In the genomic region with DNA sequence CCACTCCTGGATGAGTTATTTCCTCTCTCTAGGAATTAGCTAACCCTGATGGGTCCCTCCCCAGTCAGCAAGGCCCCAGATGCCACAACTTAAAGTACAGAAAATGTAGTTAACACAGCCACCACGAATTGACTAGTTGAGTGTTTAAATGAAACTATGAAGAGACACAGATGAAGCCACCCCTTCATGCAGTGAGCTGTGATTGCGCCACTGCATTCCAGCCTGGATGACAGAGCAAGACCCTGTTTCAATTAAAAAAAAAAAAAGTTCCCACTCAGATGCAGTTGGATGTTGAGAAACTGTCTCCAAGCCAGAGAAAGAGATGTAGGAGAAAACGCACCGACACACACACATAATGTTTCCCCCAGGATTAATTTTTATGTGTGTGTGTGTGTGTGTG, we compare ENCODE assay signal across 23 cellular contexts. TPM values are rescaled to one million over a fixed set of nuclear protein-coding genes. Genes with fewer than 3 reads are reported as not detected.
A peak's percentile ranks its signal among the peaks of the same experiment; 100 is the strongest.
DNase-seq lines count a peak whose midpoint lies in the region; ATAC-seq and TF ChIP-seq lines count a peak whose summit lies in the region.
"Had no signal": no experiment of that assay in that cellular context is flagged by ENCODE, and none has a peak within 500 bp of the region (broad histone marks: within the 10 kb centered on the region; RNA-seq: fewer than 3 reads in every experiment).

No MANE protein-coding gene starts in this region.

- no peak overlapping the region for H3K4me3 Mint-ChIP-seq in T-helper 17 cell
- H3K4me3 Mint-ChIP-seq: activated CD4-positive, alpha-beta memory T cell treated with anti-CD3 and anti-CD28 coated beads, Interleukin-2, amount 10 ng/mL, durations not matched to agents 7 days and 5 days; stimulated activated naive B cell treated with anti-CD40 and anti-IgM and Interleukin-4, amounts not matched to agents 10 μg/mL and 1 μg/mL and 100 μg/mL, for 72 hours had no signal

- no peak for TF ChIP-seq CTCF in fibroblast of mammary gland (conservative IDR thresholded peaks at IDR 0.05; ENCODE audit: control insufficient read depth, insufficient read depth, low read depth, low read length)

- no peak overlapping the region for H3K4me3 ChIP-seq in fibroblast of mammary gland (ENCODE audit: control insufficient read depth, low read depth, low read length)
- no peak overlapping the region for H3K4me3 ChIP-seq in effector memory CD4-positive, alpha-beta T cell (ENCODE audit: insufficient read depth, low read depth, low read length, poor library complexity, severe bottlenecking)
- H3K4me3 ChIP-seq: BLaER1, skin epidermis had no signal

- H3K27ac ChIP-seq in effector memory CD4-positive, alpha-beta T cell (ENCODE audit: insufficient read depth, low read length, poor library complexity, severe bottlenecking), result no peak overlapping the region
- H3K27ac ChIP-seq: BLaER1, epithelial cell of prostate had no signal

- no peaks in the 10 kb centered on the region for H3K27me3 ChIP-seq in effector memory CD4-positive, alpha-beta T cell (replicated peaks; ENCODE audit: control insufficient read depth, insufficient read depth, low read length, poor library complexity, severe bottlenecking)
- H3K27me3 ChIP-seq: BLaER1 had no signal

- H3K4me1 ChIP-seq in effector memory CD4-positive, alpha-beta T cell (ENCODE audit: control insufficient read depth, insufficient read depth, low read length, poor library complexity, severe bottlenecking), result no peaks in the 10 kb centered on the region
- H3K4me1 ChIP-seq: BLaER1 had no signal

- H3K27me3 Mint-ChIP-seq in T-helper 17 cell, result no peaks in the 10 kb centered on the region
- H3K27me3 Mint-ChIP-seq: activated CD4-positive, alpha-beta memory T cell treated with anti-CD3 and anti-CD28 coated beads, Interleukin-2, amount 10 ng/mL, durations not matched to agents 7 days and 5 days; progenitor cell of endocrine pancreas; stimulated activated naive B cell treated with anti-CD40 and anti-IgM and Interleukin-4, amounts not matched to agents 10 μg/mL and 1 μg/mL and 100 μg/mL, for 72 hours had no signal

- peak overlapping the region; percentile 60 for H3K27ac Mint-ChIP-seq in T-helper 17 cell
- H3K27ac Mint-ChIP-seq: activated CD4-positive, alpha-beta memory T cell treated with anti-CD3 and anti-CD28 coated beads, Interleukin-2, amount 10 ng/mL, durations not matched to agents 7 days and 5 days; progenitor cell of endocrine pancreas; stimulated activated naive B cell treated with anti-CD40 and anti-IgM and Interleukin-4, amounts not matched to agents 10 μg/mL and 1 μg/mL and 100 μg/mL, for 72 hours had no signal

- H3K36me3 Mint-ChIP-seq in T-helper 17 cell (ENCODE audit: low read depth), result peaks cover 24% of the 10 kb centered on the region
- H3K36me3 Mint-ChIP-seq: stimulated activated naive B cell treated with anti-CD40 and anti-IgM and Interleukin-4, amounts not matched to agents 10 μg/mL and 1 μg/mL and 100 μg/mL, for 72 hours had no signal

- ATAC-seq in T-helper 17 cell, result no peak
- ATAC-seq in GM19397 (IDR thresholded peaks at IDR 0.05; ENCODE audit: unreplicated experiment), result no peak
- ATAC-seq in GM18873 (IDR thresholded peaks at IDR 0.05; ENCODE audit: low FRiP score, unreplicated experiment), result no peak
- ATAC-seq in GM21529 (IDR thresholded peaks at IDR 0.05; ENCODE audit: unreplicated experiment), result no peak
- ATAC-seq: stimulated activated naive B cell treated with anti-CD40 and anti-IgM and Interleukin-4, amounts not matched to agents 10 μg/mL and 1 μg/mL and 100 μg/mL, for 72 hours had no signal

- peak; percentile 76 for DNase-seq in GM03348 (ENCODE audit: low spot score)
- DNase-seq in T-helper 17 cell, result no peak
- peak; percentile 57 for DNase-seq in fibroblast of mammary gland (ENCODE audit: low read depth)
- DNase-seq in effector memory CD4-positive, alpha-beta T cell, result no peak
- DNase-seq: activated CD4-positive, alpha-beta memory T cell treated with anti-CD3 and anti-CD28 coated beads, Interleukin-2, amount 10 ng/mL, durations not matched to agents 7 days and 5 days; activated naive CD4-positive, alpha-beta T cell; activated T-cell treated with anti-CD3 and anti-CD28 coated beads for 4 hours; amygdala; Calu3; KBM-7; NCI-H1694; NCI-H2171 treated with DMSO at 0.1 percent for 48 hours; NCI-H526; RPMI8226; stimulated activated naive B cell treated with anti-CD40 and anti-IgM and Interleukin-4, amounts not matched to agents 10 μg/mL and 1 μg/mL and 100 μg/mL, for 72 hours; T-helper 9 cell had no signal

- H3K9me3 ChIP-seq in T-helper 17 cell (ENCODE audit: control insufficient read depth, low read length, poor library complexity, severe bottlenecking), result no peaks in the 10 kb centered on the region
- no peaks in the 10 kb centered on the region for H3K9me3 ChIP-seq in effector memory CD4-positive, alpha-beta T cell (ENCODE audit: control insufficient read depth, low read length)
- H3K9me3 ChIP-seq: BLaER1 had no signal

- peaks cover 9% of the 10 kb centered on the region for H3K36me3 ChIP-seq in effector memory CD4-positive, alpha-beta T cell (ENCODE audit: control insufficient read depth, insufficient read depth, low read length)

- H3K4me1 Mint-ChIP-seq in T-helper 17 cell, result peaks cover 6% of the 10 kb centered on the region
- H3K4me1 Mint-ChIP-seq: activated CD4-positive, alpha-beta memory T cell treated with anti-CD3 and anti-CD28 coated beads, Interleukin-2, amount 10 ng/mL, durations not matched to agents 7 days and 5 days had no signal

RNA-seq across cellular contexts. Expression of gene SCN3B, which starts 53.3 kb away (rescaled TPM):
- not detected for total RNA-seq in T-helper 17 cell

Comparison
In these comparisons a context has a peak if more than half of its experiments do, and no peak if none do; other contexts are left out.
1. DNase-seq: peak in GM03348 (single experiment) and fibroblast of mammary gland (single experiment); none in T-helper 17 cell (0 of 3) and effector memory CD4-positive, alpha-beta T cell (0 of 3).